In genomic region chr19:39140195-39140516, GRCh38 we compare ENCODE assay signal across 29 cellular contexts. TPM values are rescaled to one million over a fixed set of nuclear protein-coding genes. Genes with fewer than 3 reads are reported as not detected.
DNase-seq lines count a peak whose midpoint lies in the region; ATAC-seq, FAIRE-seq and TF ChIP-seq lines count a peak whose summit lies in the region.
"Had no signal": no experiment of that assay in that cellular context is flagged by ENCODE, and none has a peak within 500 bp of the region (broad histone marks: within the 10 kb centered on the region; RNA-seq: fewer than 3 reads in every experiment).

No MANE protein-coding gene starts in this region.

- no peaks in the 10 kb centered on the region for H3K27me3 ChIP-seq in adrenal gland
- no peaks in the 10 kb centered on the region for H3K27me3 ChIP-seq in HepG2 (ENCODE audit: control insufficient read depth in 1 of 2, insufficient read depth in 2 of 2, low read length in 2 of 2)
- H3K27me3 ChIP-seq: transverse colon had no signal

- H3K27ac ChIP-seq in adrenal gland (peak overlapping the region in 3 of 5 donors; percentile 23 to 38 (median 37)), HepG2 (ENCODE audit: extremely low read length, insufficient read depth, low read length) (no peak overlapping the region), substantia nigra (ENCODE audit: low read depth, low read length, poor library complexity, severe bottlenecking) (peak overlapping the region; percentile 31)
- H3K27ac ChIP-seq: epithelial cell of prostate, transverse colon had no signal

- H3K4me2 ChIP-seq in HepG2 (ENCODE audit: low read depth, low read length) = no peak overlapping the region

- no peak for FAIRE-seq in HepG2 (lab: Jason Lieb, UNC)
- FAIRE-seq: keratinocyte had no signal

- BruUV-seq in HepG2 (replicated peaks; lab: Mats Ljungman, UMichigan) = no TSS peak

- no peak overlapping the region for H2AFZ ChIP-seq in HepG2 (ENCODE audit: low read length)

- H4K20me1 ChIP-seq in HepG2 (ENCODE audit: insufficient read depth, low read length) = peaks cover 42% of the 10 kb centered on the region

- CTCF ChIA-PET in HepG2 (lab: Yijun Ruan, JAX; ENCODE audit: low intra/inter-chr PET ratio, low total read pairs) = no interaction called here

- H3K79me2 ChIP-seq in HepG2 (ENCODE audit: insufficient read depth, low read length) = peaks cover 83% of the 10 kb centered on the region

- ATAC-seq in Right ventricle myocardium inferior = no peak
- ATAC-seq in left ventricle myocardium superior = no peak
- peak; percentile 11; the same call in 2 of the 3 replicates for ATAC-seq in HepG2
- ATAC-seq in HG02852 (IDR thresholded peaks at IDR 0.05; ENCODE audit: unreplicated experiment) = no peak
- ATAC-seq: activated CD8-positive, alpha-beta T cell treated with anti-CD3 and anti-CD28 coated beads, Interleukin-2, amount 10 ng/mL, durations not matched to agents 7 days and 5 days; stimulated activated naive CD8-positive, alpha-beta T cell treated with anti-CD3 and anti-CD28 coated beads, Interleukin-15, amount 100 ng/mL, for 72 hours had no signal

- no peak overlapping the region for H3K9ac ChIP-seq in HepG2 (ENCODE audit: insufficient read depth, low read depth, low read length)

- TF ChIP-seq POLR2A in adrenal gland (IDR thresholded peaks at IDR 0.05) (no peak), HepG2 (IDR thresholded peaks at IDR 0.05; ENCODE audit: insufficient read depth in 1 of 2, low read depth in 2 of 2, low read length in 2 of 2) (no peak)

- intact Hi-C loops in Right ventricle myocardium inferior (cut with DNase I) (no loop called here), left ventricle myocardium superior (cut with micrococcal nuclease) (no loop called here), adrenal gland (cut with DNase I) (no loop called here), HepG2 (cut with micrococcal nuclease; ENCODE audit: unreplicated experiment) (no loop called here)

- POLR2A ChIA-PET in HepG2 (lab: Yijun Ruan, JAX) = interaction anchor here (1.1 kb wide), 1 partner anchor 9 kb away, joined by 4 read pairs; no protein-coding TSS in a partner anchor

- H3K9me3 ChIP-seq in adrenal gland (replicated peaks in 1 of 3) (no peaks in the 10 kb centered on the region), HepG2 (ENCODE audit: low read length) (no peaks in the 10 kb centered on the region)
- H3K9me3 ChIP-seq: transverse colon had no signal

- TF ChIP-seq EP300 in HepG2 (IDR thresholded peaks at IDR 0.05; ENCODE audit: low read depth in 2 of 2, low read length in 2 of 2) = no peak
- TF ChIP-seq EP300 in HepG2 (CRISPR knock-in tag; IDR thresholded peaks at IDR 0.05; ENCODE audit: borderline replicate concordance) = no peak

- H3K36me3 ChIP-seq in adrenal gland (replicated peaks in 1 of 2) = no peaks in the 10 kb centered on the region
- H3K36me3 ChIP-seq in HepG2 (replicated peaks in 1 of 2; ENCODE audit: control insufficient read depth in 1 of 2, insufficient read depth in 2 of 2, low read length in 2 of 2) = peaks cover 0 to 11% of the 10 kb centered on the region in 2 experiments; a peak in 1 of 5 replicates
- H3K36me3 ChIP-seq: transverse colon had no signal

- no peak overlapping the region for H3K4me3 ChIP-seq in adrenal gland
- no peak overlapping the region for H3K4me3 ChIP-seq in HepG2 (replicated peaks in 1 of 3; ENCODE audit: insufficient read depth in 1 of 3, low read depth in 2 of 3, low read length in 3 of 3)
- H3K4me3 ChIP-seq: transverse colon had no signal

- H3K4me1 ChIP-seq in adrenal gland (replicated peaks in 1 of 2) (peaks cover 29 to 46% of the 10 kb centered on the region in 2 donors), HepG2 (ENCODE audit: insufficient read depth, low read length) (peaks cover 58% of the 10 kb centered on the region)

- in situ Hi-C loops in HepG2 (cut with HindIII; ENCODE audit: extremely low pct_ligation_motif_present, low pct_unique_long_range_greater_than_20kb) = no loop called here

- 53 to 64% (median 56%) methylated on average over 2 to 5 of the region's 5 CpGs for WGBS in adrenal gland, 4 donors
- WGBS in HepG2 (ENCODE audit: low lambda C conversion rate) = 53% methylated on average over 2 of the region's 5 CpGs

- TF ChIP-seq RAD21 in HepG2 (CRISPR knock-in tag; IDR thresholded peaks at IDR 0.05) = no peak

- DNase-seq in Right ventricle myocardium inferior (ENCODE audit: missing footprints) (peak; percentile 0), left ventricle myocardium superior (no peak), adrenal gland (no peak), HepG2 (ENCODE audit: low spot score) (no peak), substantia nigra (lab: John Stamatoyannopoulos, UW) (no peak), DMS79 treated with DMSO at 0.1 percent for 48 hours (lab: John Stamatoyannopoulos, UW) (no peak), NCI-H226 (no peak)
- DNase-seq: 8988T; activated CD4-positive, alpha-beta T cell treated with anti-CD3 and anti-CD28 coated beads for 1 hour; activated CD8-positive, alpha-beta T cell treated with anti-CD3 and anti-CD28 coated beads, Interleukin-2, amount 10 ng/mL, durations not matched to agents 7 days and 5 days; activated gamma-delta T cell treated with Interleukin-2 at 50 U/mL for 16 hours; activated T-cell treated with anti-CD3 and anti-CD28 coated beads, Interleukin-2, amount 50 U/mL, for 1 hour; AML-193; caudate nucleus; hypothalamus; KBM-7; NCI-H1694 treated with DMSO at 0.1 percent for 48 hours; NCI-H2171 treated with DMSO at 0.1 percent for 48 hours; NCI-H526 treated with DMSO at 0.1 percent for 48 hours; stimulated activated naive CD8-positive, alpha-beta T cell treated with anti-CD3 and anti-CD28 coated beads, Interleukin-15, amount 100 ng/mL, for 72 hours; SW 1271; transverse colon had no signal

- TF ChIP-seq CTCF in adrenal gland (IDR thresholded peaks at IDR 0.05) (no peak), HepG2 (CRISPR knock-in tag; IDR thresholded peaks at IDR 0.05) (no peak)

RNA-seq across cellular contexts. Expression of gene PAK4, which starts 14.6 kb away (rescaled TPM):
- total RNA-seq in Right ventricle myocardium inferior (16.2 TPM), left ventricle myocardium superior (17.4 TPM), adrenal gland (10 to 100 TPM; 14.7 to 61.0 (median 24.6) TPM), HepG2 (2016; rRNA removed; fragmentation: Illumina TruSeq; extraction: Trizol) (9.5 and 11.6 TPM in 2 replicates)
- polyA plus RNA-seq in adrenal gland (10 to 100 TPM in 2 of 3 donors, 1 to 10 TPM in 1; 7.2 to 33.1 (median 27.5) TPM), HepG2 (2011; rRNA removed) (17.8 and 17.9 TPM in 2 replicates)
- total RNA-seq in HepG2 (2016; cell fraction: cytosol; rRNA removed; fragmentation: Illumina TruSeq; extraction: Trizol; ENCODE audit: low read depth) = 2.6 and 4.8 TPM in 2 replicates
- total RNA-seq in HepG2 (2016; cell fraction: insoluble cytoplasmic fraction; rRNA removed; fragmentation: Illumina TruSeq; extraction: Trizol) = 10.0 and 10.5 TPM in 2 replicates
- total RNA-seq in HepG2 (2016; cell fraction: membrane; rRNA removed; fragmentation: Illumina TruSeq; extraction: Trizol) = 10.6 and 12.4 TPM in 2 replicates
- total RNA-seq in HepG2 (2016; cell fraction: nucleus; rRNA removed; fragmentation: Illumina TruSeq; extraction: Trizol) = 8.9 and 11.4 TPM in 2 replicates
- 14.3 and 23.7 TPM in 2 replicates for polyA plus RNA-seq in HepG2 (2011; cell fraction: cytosol; rRNA removed)
- 18.9 and 19.4 TPM in 2 replicates for polyA plus RNA-seq in HepG2 (2011; cell fraction: nucleus; rRNA removed)
- 14.7 and 17.0 TPM in 2 replicates for polyA plus RNA-seq in HepG2 (2012)
- 9.3 and 10.1 TPM in 2 replicates for polyA plus RNA-seq in HepG2 (2016; cell fraction: cytosol; fragmentation: Illumina TruSeq; extraction: Trizol; ENCODE audit: low read depth)
- 28.2 and 39.6 TPM in 2 replicates for polyA plus RNA-seq in HepG2 (2016; cell fraction: insoluble cytoplasmic fraction; fragmentation: Illumina TruSeq; extraction: Trizol; ENCODE audit: low read depth)
- polyA plus RNA-seq in HepG2 (2016; cell fraction: membrane; fragmentation: Illumina TruSeq; extraction: Trizol; ENCODE audit: low read depth) = 28.3 and 29.9 TPM in 2 replicates
- polyA plus RNA-seq in HepG2 (2016; cell fraction: nucleus; fragmentation: Illumina TruSeq; extraction: Trizol; ENCODE audit: insufficient read depth, low read depth) = 31.4 and 32.9 TPM in 2 replicates
- 22.4 and 40.1 TPM in 2 replicates for polyA minus RNA-seq in HepG2 (2011; rRNA and poly(A)+ RNA removed; ENCODE audit: low replicate concordance)
- 17.8 and 19.8 TPM in 2 replicates for polyA minus RNA-seq in HepG2 (2011; cell fraction: cytosol; rRNA and poly(A)+ RNA removed)
- polyA minus RNA-seq in HepG2 (2011; cell fraction: nucleus; rRNA and poly(A)+ RNA removed) = 9.8 and 13.6 TPM in 2 replicates

RNA-seq across cellular contexts. Expression of gene ACP7, which starts 56.0 kb away (rescaled TPM):
- total RNA-seq in Right ventricle myocardium inferior (not detected), left ventricle myocardium superior (not detected), adrenal gland (not detected), HepG2 (2016; rRNA removed; fragmentation: Illumina TruSeq; extraction: Trizol) (not detected in 2 replicates)
- polyA plus RNA-seq in adrenal gland (not detected), HepG2 (2011; rRNA removed) (0.03 TPM in 1 of 2 replicates, not detected in the other)
- not detected in 2 replicates for total RNA-seq in HepG2 (2016; cell fraction: cytosol; rRNA removed; fragmentation: Illumina TruSeq; extraction: Trizol; ENCODE audit: low read depth)
- not detected in 2 replicates for total RNA-seq in HepG2 (2016; cell fraction: insoluble cytoplasmic fraction; rRNA removed; fragmentation: Illumina TruSeq; extraction: Trizol)
- not detected in 2 replicates for total RNA-seq in HepG2 (2016; cell fraction: membrane; rRNA removed; fragmentation: Illumina TruSeq; extraction: Trizol)
- total RNA-seq in HepG2 (2016; cell fraction: nucleus; rRNA removed; fragmentation: Illumina TruSeq; extraction: Trizol) = not detected in 2 replicates
- polyA plus RNA-seq in HepG2 (2011; cell fraction: cytosol; rRNA removed) = not detected in 2 replicates
- not detected in 2 replicates for polyA plus RNA-seq in HepG2 (2011; cell fraction: nucleus; rRNA removed)
- not detected in 2 replicates for polyA plus RNA-seq in HepG2 (2012)
- not detected in 2 replicates for polyA plus RNA-seq in HepG2 (2016; cell fraction: cytosol; fragmentation: Illumina TruSeq; extraction: Trizol; ENCODE audit: low read depth)
- not detected in 2 replicates for polyA plus RNA-seq in HepG2 (2016; cell fraction: insoluble cytoplasmic fraction; fragmentation: Illumina TruSeq; extraction: Trizol; ENCODE audit: low read depth)
- polyA plus RNA-seq in HepG2 (2016; cell fraction: membrane; fragmentation: Illumina TruSeq; extraction: Trizol; ENCODE audit: low read depth) = not detected in 2 replicates
- polyA plus RNA-seq in HepG2 (2016; cell fraction: nucleus; fragmentation: Illumina TruSeq; extraction: Trizol; ENCODE audit: insufficient read depth, low read depth) = not detected in 2 replicates
- polyA minus RNA-seq in HepG2 (2011; rRNA and poly(A)+ RNA removed; ENCODE audit: low replicate concordance) = not detected in 2 replicates
- not detected in 2 replicates for polyA minus RNA-seq in HepG2 (2011; cell fraction: cytosol; rRNA and poly(A)+ RNA removed)
- polyA minus RNA-seq in HepG2 (2011; cell fraction: nucleus; rRNA and poly(A)+ RNA removed) = not detected in 2 replicates
- total RNA-seq: activated CD8-positive, alpha-beta T cell treated with anti-CD3 and anti-CD28 coated beads, Interleukin-2, amount 10 ng/mL, durations not matched to agents 7 days and 5 days; dermis microvascular lymphatic vessel endothelial cell; lung microvascular endothelial cell; myocyte; omental fat pad; transverse colon had no signal

RNA-seq across cellular contexts. Expression of gene NCCRP1, which starts 56.6 kb away (rescaled TPM):
- total RNA-seq in Right ventricle myocardium inferior (not detected), left ventricle myocardium superior (not detected), adrenal gland (under 1 TPM in 2 of 8 donors, not detected in 6; 0.11 TPM), HepG2 (2016; rRNA removed; fragmentation: Illumina TruSeq; extraction: Trizol) (not detected in 2 replicates)
- polyA plus RNA-seq in adrenal gland (under 1 TPM in 2 of 3 donors, not detected in 1; 0.10 to 0.32 TPM), HepG2 (2011; rRNA removed) (not detected in 2 replicates)
- total RNA-seq in HepG2 (2016; cell fraction: cytosol; rRNA removed; fragmentation: Illumina TruSeq; extraction: Trizol; ENCODE audit: low read depth) = not detected in 2 replicates
- not detected in 2 replicates for total RNA-seq in HepG2 (2016; cell fraction: insoluble cytoplasmic fraction; rRNA removed; fragmentation: Illumina TruSeq; extraction: Trizol)
- total RNA-seq in HepG2 (2016; cell fraction: membrane; rRNA removed; fragmentation: Illumina TruSeq; extraction: Trizol) = not detected in 2 replicates
- total RNA-seq in HepG2 (2016; cell fraction: nucleus; rRNA removed; fragmentation: Illumina TruSeq; extraction: Trizol) = not detected in 2 replicates
- not detected in 2 replicates for polyA plus RNA-seq in HepG2 (2011; cell fraction: cytosol; rRNA removed)
- polyA plus RNA-seq in HepG2 (2011; cell fraction: nucleus; rRNA removed) = not detected in 2 replicates
- polyA plus RNA-seq in HepG2 (2012) = not detected in 2 replicates
- not detected in 2 replicates for polyA plus RNA-seq in HepG2 (2016; cell fraction: cytosol; fragmentation: Illumina TruSeq; extraction: Trizol; ENCODE audit: low read depth)
- not detected in 2 replicates for polyA plus RNA-seq in HepG2 (2016; cell fraction: insoluble cytoplasmic fraction; fragmentation: Illumina TruSeq; extraction: Trizol; ENCODE audit: low read depth)
- polyA plus RNA-seq in HepG2 (2016; cell fraction: membrane; fragmentation: Illumina TruSeq; extraction: Trizol; ENCODE audit: low read depth) = not detected in 2 replicates
- polyA plus RNA-seq in HepG2 (2016; cell fraction: nucleus; fragmentation: Illumina TruSeq; extraction: Trizol; ENCODE audit: insufficient read depth, low read depth) = not detected in 2 replicates
- polyA minus RNA-seq in HepG2 (2011; rRNA and poly(A)+ RNA removed; ENCODE audit: low replicate concordance) = 0.06 and 0.70 TPM in 2 replicates
- not detected in 2 replicates for polyA minus RNA-seq in HepG2 (2011; cell fraction: cytosol; rRNA and poly(A)+ RNA removed)
- polyA minus RNA-seq in HepG2 (2011; cell fraction: nucleus; rRNA and poly(A)+ RNA removed) = not detected in 2 replicates
- total RNA-seq: activated CD8-positive, alpha-beta T cell treated with anti-CD3 and anti-CD28 coated beads, Interleukin-2, amount 10 ng/mL, durations not matched to agents 7 days and 5 days; dermis microvascular lymphatic vessel endothelial cell; lung microvascular endothelial cell; myocyte had no signal
